7 cellular contexts compared by ENCODE assay signal in the genomic region with DNA sequence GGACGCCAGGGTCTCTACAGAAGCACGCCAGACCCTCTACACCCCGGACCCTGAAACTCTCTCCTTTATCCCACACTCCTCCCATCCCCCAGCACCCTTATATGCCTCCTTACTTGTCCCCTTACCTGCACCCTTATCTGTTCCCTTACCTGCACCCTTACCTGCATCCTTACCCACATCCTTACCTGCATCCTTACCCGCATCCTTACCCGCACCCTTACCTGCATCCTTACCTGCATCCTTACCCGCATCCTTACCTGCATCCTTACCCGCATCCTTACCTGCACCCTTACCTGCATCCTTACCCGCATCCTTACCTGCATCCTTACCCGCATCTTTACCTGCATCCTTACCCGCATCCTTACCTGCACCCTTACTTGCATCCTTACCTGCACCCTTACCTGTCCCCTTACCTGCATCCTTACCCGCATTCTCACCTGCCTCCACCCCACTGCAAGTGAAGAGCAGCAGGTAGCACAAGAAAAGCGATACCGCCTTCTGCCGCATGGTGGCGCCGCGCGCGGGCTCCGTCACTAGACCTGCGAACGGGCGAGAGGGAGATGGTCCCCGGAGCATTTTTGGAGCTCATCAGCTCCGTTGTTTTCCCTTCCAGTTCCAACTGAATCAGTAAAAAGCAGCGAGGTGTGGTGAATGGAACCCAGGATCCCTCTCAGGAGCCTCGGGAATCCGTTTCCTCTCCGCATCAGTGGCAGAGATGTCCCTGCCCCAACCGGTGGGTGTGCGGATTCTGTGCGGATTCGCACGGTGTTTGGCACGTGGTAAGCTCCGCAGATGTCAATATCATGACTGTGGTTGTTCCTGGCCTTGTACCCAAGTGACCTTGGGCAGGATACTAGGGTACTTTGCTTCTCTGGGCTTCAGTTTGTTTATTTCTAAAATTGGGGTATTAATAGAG. TPM values are rescaled to one million over a fixed set of nuclear protein-coding genes. Genes with fewer than 3 reads are reported as not detected.
DNase-seq lines count a peak whose midpoint lies in the region; ATAC-seq and TF ChIP-seq lines count a peak whose summit lies in the region.

No MANE protein-coding gene starts in this region.

- H3K27ac Mint-ChIP-seq in WTC11, result no peak overlapping the region

- ATAC-seq in WTC11 (peak; percentile 68), GM19397 (IDR thresholded peaks at IDR 0.05; ENCODE audit: unreplicated experiment) (no peak)

- H3K36me3 Mint-ChIP-seq in WTC11, result no peaks in the 10 kb centered on the region

- H3K27me3 ChIP-seq in breast epithelium, result no peaks in the 10 kb centered on the region

- no peaks in the 10 kb centered on the region for H3K36me3 ChIP-seq in breast epithelium

- no peaks in the 10 kb centered on the region for H3K9me3 ChIP-seq in breast epithelium

- intact Hi-C loops in breast epithelium (cut with DNase I; ENCODE audit: low total_unique reads), result loop anchor here (10.0 kb wide), 1 partner anchor 274 kb away; a partner anchor contains a TSS

- peaks cover 19% of the 10 kb centered on the region for H3K27me3 Mint-ChIP-seq in WTC11 (ENCODE audit: low read depth)

- peak overlapping the region; percentile 44 to 68 (median 50) for H3K4me3 ChIP-seq in breast epithelium

- no peaks in the 10 kb centered on the region for H3K4me1 ChIP-seq in breast epithelium

- CTCF ChIA-PET in WTC11 (lab: Charles Lee), result interaction anchor here (0.6 to 10.1 kb wide), 85 partner anchors 8 to 372 kb away, joined by 3 to 367 read pairs (median 4); a partner anchor contains a TSS

- TF ChIP-seq CTCF in GM12874 (IDR thresholded peaks at IDR 0.05; ENCODE audit: insufficient read depth, low read depth, low read length) (peak; percentile 96), WTC11 (IDR thresholded peaks at IDR 0.05) (peak; percentile 87), breast epithelium (IDR thresholded peaks at IDR 0.05) (peak; percentile 65 to 80 (median 74))

- H3K4me3 Mint-ChIP-seq in WTC11, result peak overlapping the region; percentile 56

- H3K4me1 Mint-ChIP-seq in WTC11, result peaks cover 12% of the 10 kb centered on the region

- TF ChIP-seq POLR2A in breast epithelium (IDR thresholded peaks at IDR 0.05), result no peak

- DNase-seq in NCI-H1417 treated with DMSO at 0.1 percent for 48 hours (lab: John Stamatoyannopoulos, UW) (peak; percentile 6), WTC11 (ENCODE audit: low spot score) (peak; percentile 94), breast epithelium (ENCODE audit: low spot score in 2 of 2) (peak; percentile 64 to 87), kidney glomerular epithelial cell (lab: John Stamatoyannopoulos, UW) (peak; percentile 52)
- DNase-seq in stimulated activated CD4-positive, alpha-beta T cell treated with anti-CD3 and anti-CD28 coated beads, Interleukin-1b, Interleukin-23, amount 100 ng/mL, for 24 hours (ENCODE audit: low read depth in 4 of 4, low spot score in 1 of 4), result peak; percentile 76 to 97 (median 83)

- peak overlapping the region; percentile 57 for H3K27ac ChIP-seq in breast epithelium

- no peaks in the 10 kb centered on the region for H3K9me3 Mint-ChIP-seq in WTC11

- POLR2A ChIA-PET in WTC11 (lab: Charles Lee), result interaction anchor here (1.1 to 1.2 kb wide), 2 partner anchors 104 kb away, joined by 3 to 5 read pairs; a partner anchor contains a TSS

TF ChIP-seq in WTC11, 78 proteins besides CTCF, POLR2A, EP300 and RAD21:
- TF ChIP-seq, protein P1, sequence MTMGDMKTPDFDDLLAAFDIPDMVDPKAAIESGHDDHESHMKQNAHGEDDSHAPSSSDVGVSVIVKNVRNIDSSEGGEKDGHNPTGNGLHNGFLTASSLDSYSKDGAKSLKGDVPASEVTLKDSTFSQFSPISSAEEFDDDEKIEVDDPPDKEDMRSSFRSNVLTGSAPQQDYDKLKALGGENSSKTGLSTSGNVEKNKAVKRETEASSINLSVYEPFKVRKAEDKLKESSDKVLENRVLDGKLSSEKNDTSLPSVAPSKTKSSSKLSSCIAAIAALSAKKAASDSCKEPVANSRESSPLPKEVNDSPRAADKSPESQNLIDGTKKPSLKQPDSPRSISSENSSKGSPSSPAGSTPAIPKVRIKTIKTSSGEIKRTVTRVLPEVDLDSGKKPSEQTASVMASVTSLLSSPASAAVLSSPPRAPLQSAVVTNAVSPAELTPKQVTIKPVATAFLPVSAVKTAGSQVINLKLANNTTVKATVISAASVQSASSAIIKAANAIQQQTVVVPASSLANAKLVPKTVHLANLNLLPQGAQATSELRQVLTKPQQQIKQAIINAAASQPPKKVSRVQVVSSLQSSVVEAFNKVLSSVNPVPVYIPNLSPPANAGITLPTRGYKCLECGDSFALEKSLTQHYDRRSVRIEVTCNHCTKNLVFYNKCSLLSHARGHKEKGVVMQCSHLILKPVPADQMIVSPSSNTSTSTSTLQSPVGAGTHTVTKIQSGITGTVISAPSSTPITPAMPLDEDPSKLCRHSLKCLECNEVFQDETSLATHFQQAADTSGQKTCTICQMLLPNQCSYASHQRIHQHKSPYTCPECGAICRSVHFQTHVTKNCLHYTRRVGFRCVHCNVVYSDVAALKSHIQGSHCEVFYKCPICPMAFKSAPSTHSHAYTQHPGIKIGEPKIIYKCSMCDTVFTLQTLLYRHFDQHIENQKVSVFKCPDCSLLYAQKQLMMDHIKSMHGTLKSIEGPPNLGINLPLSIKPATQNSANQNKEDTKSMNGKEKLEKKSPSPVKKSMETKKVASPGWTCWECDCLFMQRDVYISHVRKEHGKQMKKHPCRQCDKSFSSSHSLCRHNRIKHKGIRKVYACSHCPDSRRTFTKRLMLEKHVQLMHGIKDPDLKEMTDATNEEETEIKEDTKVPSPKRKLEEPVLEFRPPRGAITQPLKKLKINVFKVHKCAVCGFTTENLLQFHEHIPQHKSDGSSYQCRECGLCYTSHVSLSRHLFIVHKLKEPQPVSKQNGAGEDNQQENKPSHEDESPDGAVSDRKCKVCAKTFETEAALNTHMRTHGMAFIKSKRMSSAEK (CRISPR knock-in tag; IDR thresholded peaks at IDR 0.05; ENCODE audit: borderline replicate concordance), result no peak
- TF ChIP-seq MYBL2 (CRISPR knock-in tag; IDR thresholded peaks at IDR 0.05), result no peak
- TF ChIP-seq, protein P2, sequence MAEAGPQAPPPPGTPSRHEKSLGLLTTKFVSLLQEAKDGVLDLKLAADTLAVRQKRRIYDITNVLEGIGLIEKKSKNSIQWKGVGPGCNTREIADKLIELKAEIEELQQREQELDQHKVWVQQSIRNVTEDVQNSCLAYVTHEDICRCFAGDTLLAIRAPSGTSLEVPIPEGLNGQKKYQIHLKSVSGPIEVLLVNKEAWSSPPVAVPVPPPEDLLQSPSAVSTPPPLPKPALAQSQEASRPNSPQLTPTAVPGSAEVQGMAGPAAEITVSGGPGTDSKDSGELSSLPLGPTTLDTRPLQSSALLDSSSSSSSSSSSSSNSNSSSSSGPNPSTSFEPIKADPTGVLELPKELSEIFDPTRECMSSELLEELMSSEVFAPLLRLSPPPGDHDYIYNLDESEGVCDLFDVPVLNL (CRISPR knock-in tag; IDR thresholded peaks at IDR 0.05; ENCODE audit: borderline replicate concordance, low read depth), result no peak
- TF ChIP-seq, protein P3, sequence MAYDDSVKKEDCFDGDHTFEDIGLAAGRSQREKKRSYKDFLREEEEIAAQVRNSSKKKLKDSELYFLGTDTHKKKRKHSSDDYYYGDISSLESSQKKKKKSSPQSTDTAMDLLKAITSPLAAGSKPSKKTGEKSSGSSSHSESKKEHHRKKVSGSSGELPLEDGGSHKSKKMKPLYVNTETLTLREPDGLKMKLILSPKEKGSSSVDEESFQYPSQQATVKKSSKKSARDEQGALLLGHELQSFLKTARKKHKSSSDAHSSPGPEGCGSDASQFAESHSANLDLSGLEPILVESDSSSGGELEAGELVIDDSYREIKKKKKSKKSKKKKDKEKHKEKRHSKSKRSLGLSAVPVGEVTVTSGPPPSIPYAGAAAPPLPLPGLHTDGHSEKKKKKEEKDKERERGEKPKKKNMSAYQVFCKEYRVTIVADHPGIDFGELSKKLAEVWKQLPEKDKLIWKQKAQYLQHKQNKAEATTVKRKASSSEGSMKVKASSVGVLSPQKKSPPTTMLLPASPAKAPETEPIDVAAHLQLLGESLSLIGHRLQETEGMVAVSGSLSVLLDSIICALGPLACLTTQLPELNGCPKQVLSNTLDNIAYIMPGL (CRISPR knock-in tag; IDR thresholded peaks at IDR 0.05), result 0 out of 2 replicates have a peak, but pooled peaks have one; percentile 37
- TF ChIP-seq NFE2L1 (CRISPR knock-in tag; IDR thresholded peaks at IDR 0.05), result 0 out of 2 replicates have a peak, but pooled peaks have one; percentile 44
- TF ChIP-seq, protein P4, sequence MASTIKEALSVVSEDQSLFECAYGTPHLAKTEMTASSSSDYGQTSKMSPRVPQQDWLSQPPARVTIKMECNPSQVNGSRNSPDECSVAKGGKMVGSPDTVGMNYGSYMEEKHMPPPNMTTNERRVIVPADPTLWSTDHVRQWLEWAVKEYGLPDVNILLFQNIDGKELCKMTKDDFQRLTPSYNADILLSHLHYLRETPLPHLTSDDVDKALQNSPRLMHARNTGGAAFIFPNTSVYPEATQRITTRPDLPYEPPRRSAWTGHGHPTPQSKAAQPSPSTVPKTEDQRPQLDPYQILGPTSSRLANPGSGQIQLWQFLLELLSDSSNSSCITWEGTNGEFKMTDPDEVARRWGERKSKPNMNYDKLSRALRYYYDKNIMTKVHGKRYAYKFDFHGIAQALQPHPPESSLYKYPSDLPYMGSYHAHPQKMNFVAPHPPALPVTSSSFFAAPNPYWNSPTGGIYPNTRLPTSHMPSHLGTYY (CRISPR knock-in tag; IDR thresholded peaks at IDR 0.05), result no peak

RNA-seq across cellular contexts. Expression of a gene that starts 2.9 kb away (rescaled TPM):
- total RNA-seq in WTC11 (2021) (4.5 to 9.4 TPM (median 6.4 TPM) in 3 replicates), breast epithelium (10 to 100 TPM; 18.7 to 50.6 (median 47.4) TPM)

RNA-seq across cellular contexts. Expression of a gene that starts 34.1 kb away (rescaled TPM):
- total RNA-seq in WTC11 (2021) (0.30 to 0.77 TPM (median 0.46 TPM) in 3 replicates), breast epithelium (10 to 100 TPM; 22.1 to 46.9 (median 24.3) TPM)

RNA-seq across cellular contexts. Expression of a gene that starts 56.7 kb away (rescaled TPM):
- 12.5 to 14.5 TPM (median 12.8 TPM) in 3 replicates for total RNA-seq in WTC11 (2021)
- 10 to 100 TPM; 13.5 to 34.2 (median 14.4) TPM for total RNA-seq in breast epithelium

Comparison
In these comparisons a context has a peak if more than half of its experiments do, and no peak if none do; other contexts are left out.
1. DNase-seq: peak in every context shown above with its lines; median percentile 94 in WTC11; 83 in stimulated activated CD4-positive, alpha-beta T cell treated with anti-CD3 and anti-CD28 coated beads, Interleukin-1b, Interleukin-23, amount 100 ng/mL, for 24 hours; 76 in breast epithelium; 52 in kidney glomerular epithelial cell; 6 in NCI-H1417 treated with DMSO at 0.1 percent for 48 hours.
2. RNA of a gene that starts 34.1 kb away (total RNA-seq): 22.1 to 46.9 TPM in breast epithelium; 0.30 to 0.77 TPM in WTC11; every median in the first group is over 10 times any median in the second.
3. Peak in every context shown above with its lines, with median percentiles within 50 percentile points of each other: CTCF ChIP-seq.